ENCODE assay signal across 1 cellular context in the genomic region with DNA sequence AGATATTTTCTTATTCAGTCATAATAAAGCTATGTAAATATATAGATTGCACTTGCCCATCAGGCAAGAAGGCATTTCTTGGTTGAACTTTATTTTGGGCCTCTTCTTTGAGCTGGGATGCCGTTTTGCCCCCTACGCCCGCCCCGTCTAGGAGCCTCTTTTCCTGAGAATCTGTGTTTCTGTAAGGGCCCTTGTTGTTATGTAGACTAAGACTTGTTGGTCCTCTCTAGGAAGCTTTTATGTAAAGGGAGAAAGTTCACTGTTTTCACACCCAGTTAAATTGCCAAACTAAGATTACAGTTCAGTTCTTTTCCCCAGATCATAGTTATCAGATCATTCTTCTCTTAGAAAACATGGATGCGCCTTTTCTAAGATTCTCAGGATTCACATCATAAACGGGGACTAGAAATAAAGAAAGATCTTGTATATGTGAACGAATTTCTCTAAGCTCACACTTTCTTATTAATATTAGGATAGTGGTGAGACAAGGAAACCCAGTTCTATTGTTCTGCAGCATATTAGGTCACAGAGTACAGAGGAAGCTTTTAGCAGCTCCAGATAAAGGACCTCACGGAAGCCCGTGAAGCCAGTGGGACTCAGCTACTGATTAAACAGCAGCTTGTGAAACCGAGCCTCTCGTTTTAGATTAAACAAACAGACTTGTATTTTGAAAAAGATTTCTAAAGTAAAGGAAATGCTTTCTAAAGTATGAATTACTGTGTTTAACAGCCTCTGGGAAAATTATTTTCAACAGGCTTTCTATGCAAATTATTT.
TF ChIP-seq lines count a peak whose summit lies in the region.

No MANE protein-coding gene starts in this region.

TF ChIP-seq in WTC11, 78 proteins besides CTCF, POLR2A, EP300 and RAD21 (continued from another document):
- TF ChIP-seq, protein P1, sequence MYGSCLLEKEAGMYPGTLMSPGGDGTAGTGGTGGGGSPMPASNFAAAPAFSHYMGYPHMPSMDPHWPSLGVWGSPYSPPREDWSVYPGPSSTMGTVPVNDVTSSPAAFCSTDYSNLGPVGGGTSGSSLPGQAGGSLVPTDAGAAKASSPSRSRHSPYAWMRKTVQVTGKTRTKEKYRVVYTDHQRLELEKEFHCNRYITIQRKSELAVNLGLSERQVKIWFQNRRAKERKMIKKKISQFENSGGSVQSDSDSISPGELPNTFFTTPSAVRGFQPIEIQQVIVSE (CRISPR knock-in tag; IDR thresholded peaks at IDR 0.05; ENCODE audit: borderline replicate concordance) = no peak
- TF ChIP-seq AFF4 (CRISPR knock-in tag; IDR thresholded peaks at IDR 0.05; ENCODE audit: borderline replicate concordance) = no peak
- TF ChIP-seq, protein P2, sequence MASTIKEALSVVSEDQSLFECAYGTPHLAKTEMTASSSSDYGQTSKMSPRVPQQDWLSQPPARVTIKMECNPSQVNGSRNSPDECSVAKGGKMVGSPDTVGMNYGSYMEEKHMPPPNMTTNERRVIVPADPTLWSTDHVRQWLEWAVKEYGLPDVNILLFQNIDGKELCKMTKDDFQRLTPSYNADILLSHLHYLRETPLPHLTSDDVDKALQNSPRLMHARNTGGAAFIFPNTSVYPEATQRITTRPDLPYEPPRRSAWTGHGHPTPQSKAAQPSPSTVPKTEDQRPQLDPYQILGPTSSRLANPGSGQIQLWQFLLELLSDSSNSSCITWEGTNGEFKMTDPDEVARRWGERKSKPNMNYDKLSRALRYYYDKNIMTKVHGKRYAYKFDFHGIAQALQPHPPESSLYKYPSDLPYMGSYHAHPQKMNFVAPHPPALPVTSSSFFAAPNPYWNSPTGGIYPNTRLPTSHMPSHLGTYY (CRISPR knock-in tag; IDR thresholded peaks at IDR 0.05) = no peak
- TF ChIP-seq CBFB (CRISPR knock-in tag; IDR thresholded peaks at IDR 0.05; ENCODE audit: low read depth) = no peak
- no peak for TF ChIP-seq ZNF396 (CRISPR knock-in tag; IDR thresholded peaks at IDR 0.05; ENCODE audit: borderline replicate concordance)
- TF ChIP-seq, protein P3, sequence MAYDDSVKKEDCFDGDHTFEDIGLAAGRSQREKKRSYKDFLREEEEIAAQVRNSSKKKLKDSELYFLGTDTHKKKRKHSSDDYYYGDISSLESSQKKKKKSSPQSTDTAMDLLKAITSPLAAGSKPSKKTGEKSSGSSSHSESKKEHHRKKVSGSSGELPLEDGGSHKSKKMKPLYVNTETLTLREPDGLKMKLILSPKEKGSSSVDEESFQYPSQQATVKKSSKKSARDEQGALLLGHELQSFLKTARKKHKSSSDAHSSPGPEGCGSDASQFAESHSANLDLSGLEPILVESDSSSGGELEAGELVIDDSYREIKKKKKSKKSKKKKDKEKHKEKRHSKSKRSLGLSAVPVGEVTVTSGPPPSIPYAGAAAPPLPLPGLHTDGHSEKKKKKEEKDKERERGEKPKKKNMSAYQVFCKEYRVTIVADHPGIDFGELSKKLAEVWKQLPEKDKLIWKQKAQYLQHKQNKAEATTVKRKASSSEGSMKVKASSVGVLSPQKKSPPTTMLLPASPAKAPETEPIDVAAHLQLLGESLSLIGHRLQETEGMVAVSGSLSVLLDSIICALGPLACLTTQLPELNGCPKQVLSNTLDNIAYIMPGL (CRISPR knock-in tag; IDR thresholded peaks at IDR 0.05) = no peak
- no peak for TF ChIP-seq RORB (CRISPR knock-in tag; IDR thresholded peaks at IDR 0.05)
- no peak for TF ChIP-seq ZNF317 (CRISPR knock-in tag; IDR thresholded peaks at IDR 0.05; ENCODE audit: borderline replicate concordance, low read depth)
- TF ChIP-seq, protein P4, sequence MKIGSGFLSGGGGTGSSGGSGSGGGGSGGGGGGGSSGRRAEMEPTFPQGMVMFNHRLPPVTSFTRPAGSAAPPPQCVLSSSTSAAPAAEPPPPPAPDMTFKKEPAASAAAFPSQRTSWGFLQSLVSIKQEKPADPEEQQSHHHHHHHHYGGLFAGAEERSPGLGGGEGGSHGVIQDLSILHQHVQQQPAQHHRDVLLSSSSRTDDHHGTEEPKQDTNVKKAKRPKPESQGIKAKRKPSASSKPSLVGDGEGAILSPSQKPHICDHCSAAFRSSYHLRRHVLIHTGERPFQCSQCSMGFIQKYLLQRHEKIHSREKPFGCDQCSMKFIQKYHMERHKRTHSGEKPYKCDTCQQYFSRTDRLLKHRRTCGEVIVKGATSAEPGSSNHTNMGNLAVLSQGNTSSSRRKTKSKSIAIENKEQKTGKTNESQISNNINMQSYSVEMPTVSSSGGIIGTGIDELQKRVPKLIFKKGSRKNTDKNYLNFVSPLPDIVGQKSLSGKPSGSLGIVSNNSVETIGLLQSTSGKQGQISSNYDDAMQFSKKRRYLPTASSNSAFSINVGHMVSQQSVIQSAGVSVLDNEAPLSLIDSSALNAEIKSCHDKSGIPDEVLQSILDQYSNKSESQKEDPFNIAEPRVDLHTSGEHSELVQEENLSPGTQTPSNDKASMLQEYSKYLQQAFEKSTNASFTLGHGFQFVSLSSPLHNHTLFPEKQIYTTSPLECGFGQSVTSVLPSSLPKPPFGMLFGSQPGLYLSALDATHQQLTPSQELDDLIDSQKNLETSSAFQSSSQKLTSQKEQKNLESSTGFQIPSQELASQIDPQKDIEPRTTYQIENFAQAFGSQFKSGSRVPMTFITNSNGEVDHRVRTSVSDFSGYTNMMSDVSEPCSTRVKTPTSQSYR (CRISPR knock-in tag; IDR thresholded peaks at IDR 0.05) = no peak
- TF ChIP-seq, protein P5, sequence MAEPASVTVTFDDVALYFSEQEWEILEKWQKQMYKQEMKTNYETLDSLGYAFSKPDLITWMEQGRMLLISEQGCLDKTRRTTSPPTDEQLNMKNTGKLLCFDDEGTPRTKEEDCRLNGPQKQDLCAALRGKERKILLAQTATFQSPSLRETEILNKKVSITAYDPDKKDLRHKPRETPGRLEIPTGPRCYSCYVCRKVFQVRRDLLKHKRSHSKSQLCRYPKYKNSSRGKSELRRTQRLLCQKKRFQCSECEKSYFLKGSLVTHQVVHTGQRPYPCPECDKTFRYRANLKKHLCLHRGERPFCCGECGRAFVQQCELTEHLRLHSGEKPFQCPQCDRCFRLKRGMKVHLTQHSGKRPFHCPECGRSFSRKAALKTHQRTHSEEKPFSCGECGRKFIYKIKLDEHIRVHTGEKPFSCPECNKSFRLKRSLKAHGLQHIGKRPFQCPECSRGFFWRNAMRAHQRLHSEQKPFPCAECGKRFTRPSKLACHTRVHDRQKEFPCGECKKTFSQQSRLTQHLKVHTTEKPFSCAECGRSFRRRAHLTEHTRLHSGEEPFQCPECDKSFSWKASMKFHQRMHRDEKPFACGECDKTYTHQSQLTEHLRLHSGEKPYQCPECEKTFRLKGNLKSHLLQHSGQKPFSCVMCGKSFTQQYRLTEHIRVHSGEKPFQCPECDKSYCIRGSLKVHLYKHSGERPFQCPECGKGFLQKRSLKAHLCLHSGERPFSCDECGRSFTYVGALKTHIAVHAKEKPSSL (CRISPR knock-in tag; conservative IDR thresholded peaks at IDR 0.05) = no peak
- no peak for TF ChIP-seq SMAD3 (CRISPR knock-in tag; IDR thresholded peaks at IDR 0.05; ENCODE audit: borderline replicate concordance)
- TF ChIP-seq PRRX2 (CRISPR knock-in tag; IDR thresholded peaks at IDR 0.05) = no peak
